14 cellular contexts compared by ENCODE assay signal in genomic region chr1:25329950-25330349, GRCh38. TPM values are rescaled to one million over a fixed set of nuclear protein-coding genes. Genes with fewer than 3 reads are reported as not detected.
DNase-seq lines count a peak whose midpoint lies in the region; ATAC-seq and TF ChIP-seq lines count a peak whose summit lies in the region.
"Not testable (repeated sequence)": the region's sequence is repeated elsewhere in the genome, so short reads cannot be mapped to it uniquely, and the experiment has no call there.
"Had no signal": no experiment of that assay in that cellular context is flagged by ENCODE, and none has a peak within 500 bp of the region (broad histone marks: within the 10 kb centered on the region; RNA-seq: fewer than 3 reads in every experiment).

No MANE protein-coding gene starts in this region.

- peak; percentile 39 to 68 (median 64) for ATAC-seq in T-cell (replicated peaks in 1 of 4)
- ATAC-seq in activated CD8-positive, alpha-beta memory T cell treated with anti-CD3 and anti-CD28 coated beads, Interleukin-2, amount 10 ng/mL, durations not matched to agents 7 days and 5 days, result peak; percentile 75
- ATAC-seq in Right ventricle myocardium superior (ENCODE audit: poor library complexity), result peak; percentile 22

- H3K9ac ChIP-seq in Loucy (ENCODE audit: low read depth, low read length, poor library complexity, severe bottlenecking), result not testable (repeated sequence)

- not testable (repeated sequence) for H3K4me1 ChIP-seq in Loucy (ENCODE audit: insufficient read depth, low read length, poor library complexity, severe bottlenecking)

- not testable (repeated sequence) for H3K36me3 ChIP-seq in Loucy (ENCODE audit: insufficient read depth, low read length)

- H3K27me3 Mint-ChIP-seq in T-cell; activated CD8-positive, alpha-beta memory T cell treated with anti-CD3 and anti-CD28 coated beads, Interleukin-2, amount 10 ng/mL, durations not matched to agents 7 days and 5 days: not testable (repeated sequence)

- peaks cover 12% of the 10 kb centered on the region; the same call in 1 of the 2 replicates for H3K79me2 ChIP-seq in Loucy (ENCODE audit: insufficient read depth, low read length)

- not testable (repeated sequence) for H3F3A ChIP-seq in Loucy (ENCODE audit: low read depth)

- not testable (repeated sequence) for H3K9me3 ChIP-seq in Loucy (ENCODE audit: insufficient read depth, low read depth, low read length)

- not testable (repeated sequence) for H4K20me1 ChIP-seq in Loucy (ENCODE audit: insufficient read depth, low read length, poor library complexity, severe bottlenecking)

- H3K4me3 Mint-ChIP-seq in T-cell, result peak overlapping the region; percentile 10 to 44 (median 37)
- not testable (repeated sequence) for H3K4me3 Mint-ChIP-seq in activated CD8-positive, alpha-beta memory T cell treated with anti-CD3 and anti-CD28 coated beads, Interleukin-2, amount 10 ng/mL, durations not matched to agents 7 days and 5 days

- TF ChIP-seq CTCF in 22Rv1 (IDR thresholded peaks at IDR 0.05) (peak; percentile 19; the same call in 1 of the 2 replicates), Loucy (conservative IDR thresholded peaks at IDR 0.05; ENCODE audit: low read length) (peak; percentile 47)
- not testable (repeated sequence) for TF ChIP-seq CTCF in GM12865 (IDR thresholded peaks at IDR 0.05; ENCODE audit: insufficient read depth, low read depth, low read length, missing control alignments); cardiac fibroblast (IDR thresholded peaks at IDR 0.05; ENCODE audit: low read depth, low read length)

- peak; percentile 27 for DNase-seq in GM12865 (ENCODE audit: low read depth)
- DNase-seq in T-cell, result peak in 5 of 34 experiments; percentile 3 to 27 (median 24)
- DNase-seq in activated CD8-positive, alpha-beta memory T cell treated with anti-CD3 and anti-CD28 coated beads, Interleukin-2, amount 10 ng/mL, durations not matched to agents 7 days and 5 days; Right ventricle myocardium superior: not testable (repeated sequence)
- peak; percentile 77 to 78 for DNase-seq in cardiac fibroblast (ENCODE audit: low read depth in 2 of 2)
- DNase-seq in renal cortical epithelial cell (ENCODE audit: low read depth), result peak; percentile 31

- H2AFZ ChIP-seq in Loucy (ENCODE audit: low read length), result not testable (repeated sequence)

- not testable (repeated sequence) for H3K36me3 Mint-ChIP-seq in T-cell; activated CD8-positive, alpha-beta memory T cell treated with anti-CD3 and anti-CD28 coated beads, Interleukin-2, amount 10 ng/mL, durations not matched to agents 7 days and 5 days

- H3K9me2 ChIP-seq in Loucy (replicated peaks; ENCODE audit: low read depth, low read length), result not testable (repeated sequence)

- CTCF ChIA-PET in T-cell (lab: Charles Lee); activated CD8-positive, alpha-beta memory T cell treated with anti-CD3 and anti-CD28 coated beads, Interleukin-2, amount 10 ng/mL, durations not matched to agents 7 days and 5 days (lab: Charles Lee): not testable (repeated sequence)

- H3K9me3 Mint-ChIP-seq in T-cell; activated CD8-positive, alpha-beta memory T cell treated with anti-CD3 and anti-CD28 coated beads, Interleukin-2, amount 10 ng/mL, durations not matched to agents 7 days and 5 days (ENCODE audit: low read depth): not testable (repeated sequence)

- not testable (repeated sequence) for H3K4me3 ChIP-seq in GM12865 (ENCODE audit: low read depth, low read length); Loucy (ENCODE audit: low read length, poor library complexity, severe bottlenecking); cardiac fibroblast (replicated peaks in 1 of 2; ENCODE audit: low read depth in 2 of 2, low read length in 2 of 2)

- not testable (repeated sequence) for H3K27me3 ChIP-seq in Loucy (ENCODE audit: insufficient read depth, low read length, poor library complexity, severe bottlenecking)

- peaks cover 27 to 51% (median 35%) of the 10 kb centered on the region in 3 donors for H3K4me1 Mint-ChIP-seq in T-cell
- peaks cover 12% of the 10 kb centered on the region for H3K4me1 Mint-ChIP-seq in activated CD8-positive, alpha-beta memory T cell treated with anti-CD3 and anti-CD28 coated beads, Interleukin-2, amount 10 ng/mL, durations not matched to agents 7 days and 5 days

- H3K4me2 ChIP-seq in Loucy (ENCODE audit: low read depth, low read length, poor library complexity, severe bottlenecking), result peak overlapping the region; percentile 37

- intact Hi-C loops in Right ventricle myocardium superior (cut with DNase I), result not testable (repeated sequence)

- POLR2A ChIA-PET in T-cell (lab: Charles Lee), result interaction anchor here in 1 of 2 donors (0.6 kb wide), 1 partner anchor 1993 kb away, joined by 10 read pairs; no protein-coding TSS in a partner anchor

- H3K27ac Mint-ChIP-seq in T-cell, result peak overlapping the region; percentile 79 to 87
- peak overlapping the region; percentile 43 for H3K27ac Mint-ChIP-seq in activated CD8-positive, alpha-beta memory T cell treated with anti-CD3 and anti-CD28 coated beads, Interleukin-2, amount 10 ng/mL, durations not matched to agents 7 days and 5 days

- H3K27ac ChIP-seq in 22Rv1, result not testable (repeated sequence)

RNA-seq across cellular contexts. Expression of gene TMEM50A, which starts 8.2 kb away (rescaled TPM):
- total RNA-seq in T-cell (100 to 1,000 TPM in 1 of 5 donors, 10 to 100 TPM in 4; 74.8 to 104 (median 97.2) TPM), Right ventricle myocardium superior (73.5 TPM), renal cortical epithelial cell (164 and 170 TPM in 2 replicates)
- 100 to 1,000 TPM; 130 to 162 TPM for total RNA-seq in activated CD8-positive, alpha-beta memory T cell treated with anti-CD3 and anti-CD28 coated beads, Interleukin-2, amount 10 ng/mL, durations not matched to agents 7 days and 5 days

RNA-seq across cellular contexts. Expression of gene RHD, which starts 57.6 kb away (rescaled TPM):
- under 1 TPM in 2 of 5 donors, not detected in 3; 0.13 to 0.19 TPM for total RNA-seq in T-cell
- total RNA-seq in activated CD8-positive, alpha-beta memory T cell treated with anti-CD3 and anti-CD28 coated beads, Interleukin-2, amount 10 ng/mL, durations not matched to agents 7 days and 5 days, result not detected
- total RNA-seq in Right ventricle myocardium superior, result not detected
- not detected in 2 replicates for total RNA-seq in renal cortical epithelial cell
- total RNA-seq: Calu3, endodermal cell, hepatocyte, lower leg skin, MCF 10A, subcutaneous adipose tissue had no signal

Comparison
In these comparisons a context has a peak if more than half of its experiments do, and no peak if none do; other contexts are left out.
1. ATAC-seq: peak in every context shown above with its lines; median percentile 75 in activated CD8-positive, alpha-beta memory T cell treated with anti-CD3 and anti-CD28 coated beads, Interleukin-2, amount 10 ng/mL, durations not matched to agents 7 days and 5 days; 64 in T-cell; 22 in Right ventricle myocardium superior.